13 cellular contexts compared by ENCODE assay signal in genomic region chr18:34225218-34225553, GRCh38. TPM values are rescaled to one million over a fixed set of nuclear protein-coding genes. Genes with fewer than 3 reads are reported as not detected.
DNase-seq lines count a peak whose midpoint lies in the region; ATAC-seq and TF ChIP-seq lines count a peak whose summit lies in the region.
"Had no signal": no experiment of that assay in that cellular context is flagged by ENCODE, and none has a peak within 500 bp of the region (broad histone marks: within the 10 kb centered on the region; RNA-seq: fewer than 3 reads in every experiment).

No MANE protein-coding gene starts in this region.

- H3K4me1 Mint-ChIP-seq in chondrocyte (ENCODE audit: low read depth) (peaks cover 28% of the 10 kb centered on the region), nephron progenitor cell (peaks cover 20% of the 10 kb centered on the region)
- H3K4me1 Mint-ChIP-seq in CD8-positive, alpha-beta memory T cell: no peaks in the 10 kb centered on the region

- no peaks in the 10 kb centered on the region for H3K36me3 ChIP-seq in heart left ventricle
- H3K36me3 ChIP-seq in tibial artery: no peaks in the 10 kb centered on the region
- no peaks in the 10 kb centered on the region for H3K36me3 ChIP-seq in CD8-positive, alpha-beta memory T cell (ENCODE audit: insufficient read depth, low read length)

- no peak for TF ChIP-seq POLR2A in heart left ventricle (IDR thresholded peaks at IDR 0.05)

- H3K4me3 ChIP-seq in heart left ventricle (peak overlapping the region in 8 of 12 donors; percentile 37 to 59 (median 50)), tibial artery (peak overlapping the region; percentile 52 to 57)
- no peak overlapping the region for H3K4me3 ChIP-seq in CD8-positive, alpha-beta memory T cell (ENCODE audit: low read length)

- H3K27ac Mint-ChIP-seq in chondrocyte (ENCODE audit: unreplicated experiment) (no peak overlapping the region), nephron progenitor cell (no peak overlapping the region)
- H3K27ac Mint-ChIP-seq in CD8-positive, alpha-beta memory T cell: no peak overlapping the region
- H3K27ac Mint-ChIP-seq: activated T-helper 1 cell treated with anti-CD3 and anti-CD28 coated beads, Interleukin-12 subunit alpha, Interleukin-12 subunit beta, Interleukin-2, Interleukin-4 antibody, amounts not matched to agents 30 ng/mL and 10 ng/mL and 1 ng/mL, durations not matched to agents 14 hours and 24 hours and 36 hours; naive thymus-derived CD4-positive, alpha-beta T cell had no signal

- ATAC-seq in heart left ventricle (no peak), Right ventricle myocardium superior (ENCODE audit: poor library complexity) (no peak)
- ATAC-seq: naive thymus-derived CD4-positive, alpha-beta T cell had no signal

- no peaks in the 10 kb centered on the region for H3K9me3 Mint-ChIP-seq in chondrocyte (ENCODE audit: low read depth)
- H3K9me3 Mint-ChIP-seq in nephron progenitor cell: no peaks in the 10 kb centered on the region
- peaks cover 5 to 16% (median 13%) of the 10 kb centered on the region in 5 donors for H3K9me3 Mint-ChIP-seq in CD8-positive, alpha-beta memory T cell
- H3K9me3 Mint-ChIP-seq: activated T-helper 1 cell treated with anti-CD3 and anti-CD28 coated beads, Interleukin-12 subunit alpha, Interleukin-12 subunit beta, Interleukin-2, Interleukin-4 antibody, amounts not matched to agents 30 ng/mL and 10 ng/mL and 1 ng/mL, durations not matched to agents 14 hours and 24 hours and 36 hours had no signal

- WGBS in heart left ventricle, 4 donors: 11 to 16% (median 13%) methylated on average over 3 of the region's 3 CpGs

- no peak for DNase-seq in heart left ventricle
- no peak for DNase-seq in Right ventricle myocardium superior
- DNase-seq in chondrocyte (ENCODE audit: low spot score): no peak
- no peak for DNase-seq in nephron progenitor cell
- DNase-seq in tibial artery: no peak
- no peak for DNase-seq in NCI-H82 treated with DMSO at 0.1 percent for 48 hours (lab: John Stamatoyannopoulos, UW; ENCODE audit: unreplicated experiment)
- DNase-seq in CD8-positive, alpha-beta memory T cell: no peak
- no peak for DNase-seq in dermis blood vessel endothelial cell
- DNase-seq: amniotic stem cell; naive thymus-derived CD4-positive, alpha-beta T cell; PC-9; T-helper 2 cell had no signal

- no peaks in the 10 kb centered on the region for H3K36me3 Mint-ChIP-seq in chondrocyte (ENCODE audit: low read depth)
- no peaks in the 10 kb centered on the region for H3K36me3 Mint-ChIP-seq in nephron progenitor cell (ENCODE audit: low read depth)
- no peaks in the 10 kb centered on the region for H3K36me3 Mint-ChIP-seq in CD8-positive, alpha-beta memory T cell
- H3K36me3 Mint-ChIP-seq: naive thymus-derived CD4-positive, alpha-beta T cell had no signal

- CTCF ChIA-PET in CD8-positive, alpha-beta memory T cell (lab: Charles Lee): no interaction called here

- H3K27me3 Mint-ChIP-seq in chondrocyte (ENCODE audit: low read depth) (peaks cover 75% of the 10 kb centered on the region), nephron progenitor cell (ENCODE audit: low read depth, poor library complexity) (peaks cover 87% of the 10 kb centered on the region)
- H3K27me3 Mint-ChIP-seq in CD8-positive, alpha-beta memory T cell: peaks cover 18 to 21% of the 10 kb centered on the region in 2 donors

- H3K9me3 ChIP-seq in heart left ventricle (no peaks in the 10 kb centered on the region), tibial artery (no peaks in the 10 kb centered on the region)
- H3K9me3 ChIP-seq in CD8-positive, alpha-beta memory T cell (ENCODE audit: low read length): no peaks in the 10 kb centered on the region

- no peak for TF ChIP-seq CTCF in heart left ventricle (IDR thresholded peaks at IDR 0.05)
- TF ChIP-seq CTCF in chondrocyte (IDR thresholded peaks at IDR 0.05): no peak
- TF ChIP-seq CTCF in nephron progenitor cell (IDR thresholded peaks at IDR 0.05): no peak
- no peak for TF ChIP-seq CTCF in tibial artery (IDR thresholded peaks at IDR 0.05)

- peaks cover 12 to 81% (median 51%) of the 10 kb centered on the region in 9 donors for H3K27me3 ChIP-seq in heart left ventricle
- peaks cover 0 to 55% of the 10 kb centered on the region in 2 donors for H3K27me3 ChIP-seq in tibial artery
- H3K27me3 ChIP-seq in CD8-positive, alpha-beta memory T cell (ENCODE audit: insufficient read depth, low read length, poor library complexity, severe bottlenecking): no peaks in the 10 kb centered on the region

- no peak overlapping the region for H3K27ac ChIP-seq in heart left ventricle
- no peak overlapping the region for H3K27ac ChIP-seq in tibial artery
- no peak overlapping the region for H3K27ac ChIP-seq in CD8-positive, alpha-beta memory T cell (ENCODE audit: low read depth, low read length)
- H3K27ac ChIP-seq: PC-9 had no signal

- H3K4me3 Mint-ChIP-seq in chondrocyte (ENCODE audit: unreplicated experiment) (peak overlapping the region; percentile 67), nephron progenitor cell (peak overlapping the region; percentile 85)
- H3K4me3 Mint-ChIP-seq in CD8-positive, alpha-beta memory T cell: no peak overlapping the region
- H3K4me3 Mint-ChIP-seq: activated T-helper 1 cell treated with anti-CD3 and anti-CD28 coated beads, Interleukin-12 subunit alpha, Interleukin-12 subunit beta, Interleukin-2, Interleukin-4 antibody, amounts not matched to agents 30 ng/mL and 10 ng/mL and 1 ng/mL, durations not matched to agents 14 hours and 24 hours and 36 hours; naive thymus-derived CD4-positive, alpha-beta T cell had no signal

- H3K4me1 ChIP-seq in heart left ventricle (peaks cover 0 to 35% (median 13%) of the 10 kb centered on the region in 12 donors), tibial artery (peaks cover 0 to 38% (median 34%) of the 10 kb centered on the region in 4 donors)
- H3K4me1 ChIP-seq in CD8-positive, alpha-beta memory T cell (ENCODE audit: insufficient read depth, low read length): no peaks in the 10 kb centered on the region

- POLR2A ChIA-PET in CD8-positive, alpha-beta memory T cell (lab: Charles Lee): no interaction called here

- intact Hi-C loops in heart left ventricle (cut with DNase I) (no loop called here), Right ventricle myocardium superior (cut with DNase I) (no loop called here), tibial artery (cut with DNase I; ENCODE audit: low total_unique reads) (no loop called here)

RNA-seq across cellular contexts. Expression of gene NOL4, which starts 0.5 kb away (rescaled TPM):
- total RNA-seq in heart left ventricle: 1 to 10 TPM in 1 of 9 donors, under 1 TPM in 3, not detected in 5; 0.07 to 1.0 (median 0.20) TPM
- polyA plus RNA-seq in heart left ventricle: under 1 TPM in 1 of 2 donors, not detected in 1; 0.06 TPM
- not detected for total RNA-seq in Right ventricle myocardium superior
- not detected in 3 replicates for total RNA-seq in chondrocyte
- not detected for total RNA-seq in CD8-positive, alpha-beta memory T cell
- not detected for polyA plus RNA-seq in CD8-positive, alpha-beta memory T cell
- not detected in 2 replicates for total RNA-seq in dermis blood vessel endothelial cell
- total RNA-seq: activated T-helper 1 cell treated with anti-CD3 and anti-CD28 coated beads, Interleukin-12 subunit alpha, Interleukin-12 subunit beta, Interleukin-2, Interleukin-4 antibody, amounts not matched to agents 30 ng/mL and 10 ng/mL and 1 ng/mL, durations not matched to agents 14 hours and 24 hours and 36 hours; naive thymus-derived CD4-positive, alpha-beta T cell; PC-9 had no signal
- polyA plus RNA-seq: naive thymus-derived CD4-positive, alpha-beta T cell had no signal

Comparison
In these comparisons a context has a peak if more than half of its experiments do, and no peak if none do; other contexts are left out.
1. H3K4me3 Mint-ChIP-seq: peak in chondrocyte (single experiment) and nephron progenitor cell (single experiment); none in CD8-positive, alpha-beta memory T cell (0 of 7).